ENCODE assay signal across 12 cellular contexts in the genomic region with DNA sequence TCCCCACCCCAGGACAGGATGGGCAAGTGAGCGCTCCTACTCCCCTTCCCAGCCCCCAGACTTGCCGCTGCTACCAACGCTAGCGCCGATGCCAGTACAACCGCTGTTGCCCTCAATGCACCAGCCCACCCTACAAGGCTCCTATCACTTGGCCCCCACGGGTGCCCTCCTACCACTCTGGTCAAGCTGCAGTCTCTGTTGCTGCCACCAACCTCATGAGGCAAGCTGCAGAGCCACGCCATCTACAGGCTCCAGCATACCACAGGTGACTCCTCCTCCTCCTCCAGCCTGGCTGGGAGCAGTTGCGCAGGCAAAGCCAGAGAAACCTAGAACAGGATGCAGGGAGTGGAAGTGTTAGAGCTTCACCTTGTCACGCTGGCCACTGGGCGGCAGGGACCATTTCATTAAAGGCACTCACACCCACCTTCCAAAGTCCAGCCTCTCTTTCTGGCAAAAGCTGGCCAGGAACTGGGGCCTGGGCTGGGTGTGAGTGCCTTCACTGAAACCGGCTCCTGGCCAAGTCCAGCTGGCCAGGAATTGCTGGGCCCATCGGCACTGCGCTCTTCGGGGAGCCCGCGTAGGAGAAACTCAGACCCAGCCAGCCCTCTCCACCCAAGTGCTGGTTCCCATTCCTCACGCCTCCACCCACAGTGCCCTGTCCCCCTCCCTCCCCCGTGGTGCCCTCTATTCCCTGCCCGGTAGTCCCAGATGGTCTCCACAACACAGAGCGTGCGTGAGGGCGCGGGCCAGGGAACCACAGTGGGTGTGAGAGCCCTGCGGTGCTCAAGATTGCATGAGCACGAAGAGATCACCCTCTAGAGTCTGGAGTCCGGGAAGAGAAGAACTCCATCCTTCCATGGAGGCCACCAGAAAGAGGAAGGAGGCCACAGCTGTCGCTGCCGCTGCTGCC. TPM values are rescaled to one million over a fixed set of nuclear protein-coding genes. Genes with fewer than 3 reads are reported as not detected.
DNase-seq lines count a peak whose midpoint lies in the region; FAIRE-seq and TF ChIP-seq lines count a peak whose summit lies in the region.
"Had no signal": no experiment of that assay in that cellular context is flagged by ENCODE, and none has a peak within 500 bp of the region (broad histone marks: within the 10 kb centered on the region; RNA-seq: fewer than 3 reads in every experiment).

No MANE protein-coding gene starts in this region.

- H3K36me3 ChIP-seq in cardiac muscle cell: no peaks in the 10 kb centered on the region
- no peaks in the 10 kb centered on the region for H3K36me3 ChIP-seq in left ventricle myocardium inferior
- H3K36me3 ChIP-seq in PC-9 (ENCODE audit: low read depth): peaks cover 20% of the 10 kb centered on the region
- H3K36me3 ChIP-seq in kidney (ENCODE audit: control insufficient read depth in 1 of 2, insufficient read depth in 2 of 2, low read length in 2 of 2): no peaks in the 10 kb centered on the region
- H3K36me3 ChIP-seq: lower lobe of right lung had no signal

- peaks cover 4% of the 10 kb centered on the region; the same call in 1 of the 2 replicates for H4K20me1 ChIP-seq in PC-9 (ENCODE audit: insufficient read depth)

- H3K4me1 ChIP-seq in cardiac muscle cell (ENCODE audit: low read depth) (no peaks in the 10 kb centered on the region), left ventricle myocardium inferior (no peaks in the 10 kb centered on the region), PC-9 (replicated peaks; ENCODE audit: insufficient read depth) (peaks cover 5% of the 10 kb centered on the region), kidney (ENCODE audit: control insufficient read depth in 1 of 2, insufficient read depth in 1 of 2, low read depth in 1 of 2, low read length in 2 of 2) (peaks cover 0 to 2% of the 10 kb centered on the region in 2 donors)
- H3K4me1 ChIP-seq: lower lobe of right lung had no signal

- intact Hi-C loops in left ventricle myocardium inferior (cut with micrococcal nuclease) (no loop called here), PC-9 (cut with micrococcal nuclease; ENCODE audit: unreplicated experiment) (loop anchor here (5.0 kb wide), 3 partner anchors 364 to 1664 kb away; no protein-coding TSS in a partner anchor), kidney (cut with DNase I) (no loop called here)

- POLR2A ChIA-PET in PC-9 (lab: Charles Lee; ENCODE audit: unreplicated experiment): no interaction called here

- no peaks in the 10 kb centered on the region for H3K9me3 ChIP-seq in cardiac muscle cell (ENCODE audit: low read depth)
- H3K9me3 ChIP-seq in left ventricle myocardium inferior (replicated peaks): no peaks in the 10 kb centered on the region
- H3K9me3 ChIP-seq in PC-9 (ENCODE audit: insufficient read depth, low read depth): 0 out of 2 replicates have a peak, but pooled peaks cover 3% of the 10 kb centered on the region
- H3K9me3 ChIP-seq in kidney (ENCODE audit: control insufficient read depth in 1 of 2, low read length in 2 of 2): no peaks in the 10 kb centered on the region
- H3K9me3 ChIP-seq: lower lobe of right lung had no signal

- H3K4me3 ChIP-seq in cardiac muscle cell (peak overlapping the region; percentile 88), left ventricle myocardium inferior (no peak overlapping the region), PC-9 (peak overlapping the region; percentile 67), kidney (ENCODE audit: low read length in 2 of 2) (peak overlapping the region in 1 of 2 donors; percentile 66)
- H3K4me3 ChIP-seq: lower lobe of right lung had no signal

- TF ChIP-seq CTCF in cardiac muscle cell (IDR thresholded peaks at IDR 0.05; ENCODE audit: low read depth, low read length): no peak
- no peak for TF ChIP-seq CTCF in left ventricle myocardium inferior (IDR thresholded peaks at IDR 0.05; ENCODE audit: borderline replicate concordance)
- TF ChIP-seq CTCF in PC-9 (conservative IDR thresholded peaks at IDR 0.05): no peak
- peak; percentile 14 for TF ChIP-seq CTCF in kidney (IDR thresholded peaks at IDR 0.05; ENCODE audit: borderline replicate concordance, extremely low read depth, insufficient read depth)

- DNase-seq in cardiac muscle cell (ENCODE audit: low read depth in 1 of 2, low spot score in 1 of 2): peak in 1 of 2 donors; percentile 18
- DNase-seq in left ventricle myocardium inferior: no peak
- DNase-seq in PC-9: peak; percentile 21 to 56
- no peak for DNase-seq in kidney
- peak; percentile 25 for DNase-seq in urothelium cell line (ENCODE audit: low spot score)
- DNase-seq in COLO829 (ENCODE audit: low spot score): no peak
- no peak for DNase-seq in Kasumi-1 (lab: John Stamatoyannopoulos, UW)
- no peak for DNase-seq in superior temporal gyrus (ENCODE audit: extremely low spot score)
- DNase-seq: activated gamma-delta T cell treated with Interleukin-2 at 50 U/mL for 16 hours, AML-193, lower lobe of right lung, NCI-H1105 had no signal

- H3K79me2 ChIP-seq in PC-9 (ENCODE audit: low read depth): peaks cover 42% of the 10 kb centered on the region

- H3K27ac ChIP-seq in cardiac muscle cell (no peak overlapping the region), left ventricle myocardium inferior (replicated peaks) (no peak overlapping the region), PC-9 (no peak overlapping the region), kidney (ENCODE audit: low read depth in 2 of 2, low read length in 2 of 2) (peak overlapping the region in 1 of 2 donors; percentile 43)
- H3K27ac ChIP-seq: lower lobe of right lung had no signal

- no TSS peak for BruUV-seq in PC-9 (replicated peaks; lab: Mats Ljungman, UMichigan)

- H3K27me3 ChIP-seq in cardiac muscle cell: no peaks in the 10 kb centered on the region
- no peaks in the 10 kb centered on the region for H3K27me3 ChIP-seq in left ventricle myocardium inferior (ENCODE audit: low read depth)
- no peaks in the 10 kb centered on the region for H3K27me3 ChIP-seq in PC-9 (ENCODE audit: insufficient read depth, low read depth)

- no peak overlapping the region for H2AFZ ChIP-seq in PC-9

- peak overlapping the region; percentile 87 for H3K4me2 ChIP-seq in PC-9

- FAIRE-seq in kidney (lab: Jason Lieb, UNC) (no peak), urothelium cell line (lab: Jason Lieb, UNC) (no peak)

- H3K9ac ChIP-seq in kidney (ENCODE audit: low read length in 2 of 2): no peak overlapping the region

- CTCF ChIA-PET in PC-9 (lab: Charles Lee): interaction anchor here (0.5 to 1.5 kb wide), 2 partner anchors 32 to 96 kb away, joined by 4 to 12 read pairs; no protein-coding TSS in a partner anchor

- 0 out of 2 replicates have a peak, but pooled peaks cover 7% of the 10 kb centered on the region for H3F3A ChIP-seq in PC-9 (ENCODE audit: insufficient read depth, low read depth)

- H3K9me2 ChIP-seq in PC-9 (ENCODE audit: insufficient read depth): no peaks in the 10 kb centered on the region

RNA-seq across cellular contexts. Expression of gene PCAT7, which starts 1.6 kb away (rescaled TPM):
- total RNA-seq in cardiac muscle cell (11.5 and 24.4 TPM in 2 replicates), left ventricle myocardium inferior (not detected), PC-9 (2021) (3.8 and 3.9 TPM in 2 replicates), kidney (0.28 TPM)
- polyA plus RNA-seq in cardiac muscle cell (10.6 and 25.3 TPM in 2 replicates), kidney (ENCODE audit: insufficient read depth, low read depth, low replicate concordance) (1.5 TPM)

RNA-seq across cellular contexts. Expression of gene FBP2, which starts 40.3 kb away (rescaled TPM):
- total RNA-seq in cardiac muscle cell: not detected in 2 replicates
- 0.32 TPM in 2 replicates for polyA plus RNA-seq in cardiac muscle cell
- 0.33 TPM for total RNA-seq in left ventricle myocardium inferior
- total RNA-seq in PC-9 (2021): not detected in 2 replicates
- total RNA-seq in kidney: not detected
- not detected for polyA plus RNA-seq in kidney (ENCODE audit: insufficient read depth, low read depth, low replicate concordance)
- total RNA-seq: lower lobe of right lung had no signal

Comparison
In these comparisons a context has a peak if more than half of its experiments do, and no peak if none do; other contexts are left out.
1. DNase-seq: peak in PC-9 (2 of 2) and urothelium cell line (single experiment); none in left ventricle myocardium inferior (single experiment), kidney (single experiment), COLO829 (single experiment), Kasumi-1 (0 of 2) and superior temporal gyrus (single experiment).